ENCODE assay signal across 29 cellular contexts in genomic region chr11:45698777-45699497, GRCh38. TPM values are rescaled to one million over a fixed set of nuclear protein-coding genes. Genes with fewer than 3 reads are reported as not detected.
"Had no signal": no experiment of that assay in that cellular context is flagged by ENCODE, and none has a peak within 500 bp of the region (broad histone marks: within the 10 kb centered on the region; RNA-seq: fewer than 3 reads in every experiment).

No MANE protein-coding gene starts in this region.

- H3K9me3 ChIP-seq: pancreas, psoas muscle, sigmoid colon, stomach, thyroid gland, upper lobe of right lung had no signal

- H3K4me1 Mint-ChIP-seq: naive B cell; stimulated activated memory B cell treated with anti-CD40 and anti-IgM and Interleukin-4, amounts not matched to agents 10 μg/mL and 1 μg/mL and 100 μg/mL, for 72 hours had no signal

- H3K36me3 ChIP-seq: pancreas, sigmoid colon, stomach, thyroid gland, upper lobe of right lung had no signal

- H3K27me3 ChIP-seq: pancreas, sigmoid colon, thyroid gland, upper lobe of right lung had no signal

- FAIRE-seq: pancreas, small intestine had no signal

- H3K4me3 Mint-ChIP-seq: activated CD4-positive, alpha-beta memory T cell treated with anti-CD3 and anti-CD28 coated beads, Interleukin-2, amount 10 ng/mL, durations not matched to agents 7 days and 5 days; activated CD4-positive, alpha-beta T cell treated with anti-CD3 and anti-CD28 coated beads, Interleukin-2, amount 10 ng/mL, durations not matched to agents 7 days and 5 days; activated naive CD8-positive, alpha-beta T cell treated with anti-CD3 and anti-CD28 coated beads for 36 hours; endodermal cell; mesothelial cell of epicardium; naive B cell; nephron progenitor cell; stimulated activated memory B cell treated with anti-CD40 and anti-IgM and Interleukin-4, amounts not matched to agents 10 μg/mL and 1 μg/mL and 100 μg/mL, for 72 hours; T-cell; T-helper 2 cell treated with Interferon-gamma antibody and Interleukin-4, amounts not matched to agents 5 μg/mL and 100 μg/mL, for 36 hours had no signal

- H3K4me3 ChIP-seq: pancreas, psoas muscle, sigmoid colon, stomach, thyroid gland, upper lobe of right lung had no signal

- H3K27ac Mint-ChIP-seq: activated CD4-positive, alpha-beta memory T cell treated with anti-CD3 and anti-CD28 coated beads, Interleukin-2, amount 10 ng/mL, durations not matched to agents 7 days and 5 days; activated CD4-positive, alpha-beta T cell treated with anti-CD3 and anti-CD28 coated beads, Interleukin-2, amount 10 ng/mL, durations not matched to agents 7 days and 5 days; activated naive CD8-positive, alpha-beta T cell treated with anti-CD3 and anti-CD28 coated beads for 36 hours; mesothelial cell of epicardium; nephron progenitor cell; stimulated activated memory B cell treated with anti-CD40 and anti-IgM and Interleukin-4, amounts not matched to agents 10 μg/mL and 1 μg/mL and 100 μg/mL, for 72 hours; T-cell; T-helper 2 cell treated with Interferon-gamma antibody and Interleukin-4, amounts not matched to agents 5 μg/mL and 100 μg/mL, for 36 hours had no signal

- H3K27ac ChIP-seq: pancreas, psoas muscle, sigmoid colon, stomach, thyroid gland, upper lobe of right lung had no signal

- DNase-seq: activated CD4-positive, alpha-beta memory T cell treated with anti-CD3 and anti-CD28 coated beads, Interleukin-2, amount 10 ng/mL, durations not matched to agents 7 days and 5 days; activated CD4-positive, alpha-beta T cell treated with anti-CD3 and anti-CD28 coated beads for 1 hour; activated CD4-positive, alpha-beta T cell treated with anti-CD3 and anti-CD28 coated beads, Interleukin-2, amount 10 ng/mL, durations not matched to agents 7 days and 5 days; activated effector memory CD4-positive, alpha-beta T cell treated with Interleukin-2 at 50 U/mL for 16 hours; activated naive CD4-positive, alpha-beta T cell treated with Interleukin-2 at 50 U/mL for 16 hours; activated naive CD8-positive, alpha-beta T cell treated with anti-CD3 and anti-CD28 coated beads for 36 hours; amniotic stem cell; central memory CD4-positive, alpha-beta T cell; endodermal cell; foreskin fibroblast; head of caudate nucleus; hypothalamus; naive B cell; nephron progenitor cell; pancreas; psoas muscle; sigmoid colon; small intestine; stimulated activated CD4-positive, alpha-beta T cell treated with anti-CD3 and anti-CD28 coated beads, Interleukin-1b, Interleukin-23, amount 100 ng/mL, for 48 hours; stimulated activated CD4-positive, alpha-beta T cell treated with anti-CD3 and anti-CD28 coated beads, Interleukin-4, amount 100 ng/mL, for 4 hours; stimulated activated CD8-positive, alpha-beta memory T cell treated with anti-CD3 and anti-CD28 coated beads, Interleukin-4, amount 100 ng/mL, for 48 hours; stomach; T-cell; thyroid gland; upper lobe of right lung had no signal

- ATAC-seq: esophagus mucosa, pancreas, psoas muscle, T-cell, upper lobe of right lung had no signal

- H3K36me3 Mint-ChIP-seq: activated naive CD8-positive, alpha-beta T cell treated with anti-CD3 and anti-CD28 coated beads for 36 hours; mesothelial cell of epicardium; naive B cell; stimulated activated memory B cell treated with anti-CD40 and anti-IgM and Interleukin-4, amounts not matched to agents 10 μg/mL and 1 μg/mL and 100 μg/mL, for 72 hours; T-cell had no signal

- H3K9me3 Mint-ChIP-seq: activated CD4-positive, alpha-beta memory T cell treated with anti-CD3 and anti-CD28 coated beads, Interleukin-2, amount 10 ng/mL, durations not matched to agents 7 days and 5 days; activated CD4-positive, alpha-beta T cell treated with anti-CD3 and anti-CD28 coated beads, Interleukin-2, amount 10 ng/mL, durations not matched to agents 7 days and 5 days; activated naive CD8-positive, alpha-beta T cell treated with anti-CD3 and anti-CD28 coated beads for 36 hours; endodermal cell; mesothelial cell of epicardium; naive B cell; nephron progenitor cell; stimulated activated memory B cell treated with anti-CD40 and anti-IgM and Interleukin-4, amounts not matched to agents 10 μg/mL and 1 μg/mL and 100 μg/mL, for 72 hours; T-cell; T-helper 2 cell treated with Interferon-gamma antibody and Interleukin-4, amounts not matched to agents 5 μg/mL and 100 μg/mL, for 36 hours had no signal

RNA-seq across cellular contexts. Expression of gene CHST1, which starts 33.5 kb away (rescaled TPM):
- total RNA-seq: activated CD4-positive, alpha-beta memory T cell treated with anti-CD3 and anti-CD28 coated beads, Interleukin-2, amount 10 ng/mL, durations not matched to agents 7 days and 5 days; activated CD4-positive, alpha-beta T cell treated with anti-CD3 and anti-CD28 coated beads, Interleukin-2, amount 10 ng/mL, durations not matched to agents 7 days and 5 days; activated naive CD8-positive, alpha-beta T cell treated with anti-CD3 and anti-CD28 coated beads for 36 hours had no signal
